30 cellular contexts compared by ENCODE assay signal in the genomic region with DNA sequence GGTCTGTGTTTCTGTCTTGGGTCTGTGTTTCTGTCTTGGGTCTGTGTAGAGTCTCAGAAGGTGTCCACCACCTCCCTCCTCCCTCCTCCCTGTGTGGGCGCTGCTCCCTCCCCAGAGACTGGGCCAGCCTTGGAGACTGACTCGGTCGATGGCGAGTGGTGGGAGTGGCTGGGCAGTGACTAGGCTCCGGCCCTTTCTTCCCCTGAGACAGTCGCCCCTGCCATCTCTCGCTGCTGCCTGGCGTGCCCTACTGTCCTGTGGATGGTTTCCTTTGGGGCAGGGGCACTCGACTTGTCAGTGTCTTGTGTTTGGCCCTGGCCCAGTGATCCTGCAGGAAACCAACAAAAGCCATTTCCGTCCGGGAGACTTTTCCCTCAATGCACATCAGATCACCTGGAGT.
DNase-seq lines count a peak whose midpoint lies in the region; ATAC-seq and TF ChIP-seq lines count a peak whose summit lies in the region.
"Had no signal": no experiment of that assay in that cellular context is flagged by ENCODE, and none has a peak within 500 bp of the region (broad histone marks: within the 10 kb centered on the region; RNA-seq: fewer than 3 reads in every experiment).

No MANE protein-coding gene starts in this region.

- H3K4me1 Mint-ChIP-seq in activated naive CD4-positive, alpha-beta T cell treated with anti-CD3 and anti-CD28 coated beads for 36 hours (ENCODE audit: low read depth), result no peaks in the 10 kb centered on the region
- H3K4me1 Mint-ChIP-seq in WTC11 (no peaks in the 10 kb centered on the region), H9 (peaks cover 0 to 7% of the 10 kb centered on the region in 2 experiments; a peak in 2 of 4 replicates)
- H3K4me1 Mint-ChIP-seq: stimulated activated memory B cell treated with anti-CD40 and anti-IgM and Interleukin-4, amounts not matched to agents 10 μg/mL and 1 μg/mL and 100 μg/mL, for 72 hours had no signal

- no peak overlapping the region for H3K56ac ChIP-seq in H9 (ENCODE audit: insufficient read length, low read depth, low read length)

- CTCF ChIA-PET in activated naive CD4-positive, alpha-beta T cell treated with anti-CD3 and anti-CD28 coated beads for 36 hours (lab: Charles Lee), result no interaction called here
- CTCF ChIA-PET in WTC11 (lab: Charles Lee), result no interaction called here

- no peak overlapping the region for H4K8ac ChIP-seq in H9 (replicated peaks; ENCODE audit: insufficient read length, low read depth, low read length)

- peaks cover 0 to 11% (median 4%) of the 10 kb centered on the region in 3 donors for H3K27me3 ChIP-seq in stomach
- no peaks in the 10 kb centered on the region for H3K27me3 ChIP-seq in H9 (ENCODE audit: insufficient read depth, low read length)
- H3K27me3 ChIP-seq: gastroesophageal sphincter had no signal

- no peak overlapping the region for H2AK5ac ChIP-seq in H9 (ENCODE audit: insufficient read length, low read length)

- H4K5ac ChIP-seq in H9 (ENCODE audit: insufficient read length, low read depth, low read length), result no peak overlapping the region

- H2AFZ ChIP-seq in H9 (ENCODE audit: low read length), result no peak overlapping the region

- ATAC-seq in WTC11, result no peak
- ATAC-seq: A549; activated CD8-positive, alpha-beta T cell treated with anti-CD3 and anti-CD28 coated beads, Interleukin-2, amount 10 ng/mL, durations not matched to agents 7 days and 5 days; gastroesophageal sphincter; left colon; Panc1 had no signal

- H3K4me1 ChIP-seq in stomach (peaks cover 0 to 28% (median 1%) of the 10 kb centered on the region in 4 donors), H9 (ENCODE audit: insufficient read depth, low read length) (no peaks in the 10 kb centered on the region)
- H3K4me1 ChIP-seq: A549, prostate gland had no signal

- H3K23ac ChIP-seq in H9 (ENCODE audit: insufficient read length, low read depth, low read length), result no peak overlapping the region

- H3K9ac ChIP-seq in H9 (ENCODE audit: extremely low read depth, insufficient read length, low read length), result no peak overlapping the region

- peak; percentile 1 for DNase-seq in activated naive CD4-positive, alpha-beta T cell treated with anti-CD3 and anti-CD28 coated beads for 36 hours
- DNase-seq in activated naive CD4-positive, alpha-beta T cell treated with Interleukin-2 at 50 U/mL for 16 hours, result no peak
- peak; percentile 6 for DNase-seq in WTC11 (ENCODE audit: low spot score)
- DNase-seq in mesenteric fat pad (ENCODE audit: low spot score), result peak; percentile 88
- DNase-seq in stomach, result peak; percentile 22
- DNase-seq in GM03348 (ENCODE audit: low spot score), result no peak
- no peak for DNase-seq in H9
- no peak for DNase-seq in substantia nigra (lab: John Stamatoyannopoulos, UW)
- DNase-seq: activated CD4-positive, alpha-beta T cell treated with anti-CD3 and anti-CD28 coated beads for 4 hours; activated CD8-positive, alpha-beta T cell treated with anti-CD3 and anti-CD28 coated beads, Interleukin-2, amount 10 ng/mL, durations not matched to agents 7 days and 5 days; activated gamma-delta T cell; activated T-cell treated with anti-CD3 and anti-CD28 coated beads, Interleukin-2, amount 50 U/mL, for 1 hour; CD4-positive, alpha-beta T cell; central memory CD4-positive, alpha-beta T cell; HFFc6; hippocampal formation; MV-4-11; NCI-H146; NCI-H226; NCI-H748 treated with DMSO at 0.1 percent for 48 hours; SIG-M5 had no signal

- H3K9me3 ChIP-seq in stomach, result no peaks in the 10 kb centered on the region
- no peaks in the 10 kb centered on the region for H3K9me3 ChIP-seq in H9 (ENCODE audit: control insufficient read depth, low read depth, low read length)
- H3K9me3 ChIP-seq: A549, gastroesophageal sphincter, prostate gland had no signal

- H3K79me1 ChIP-seq in H9 (ENCODE audit: insufficient read depth, low read depth, low read length, poor library complexity, severe bottlenecking), result no peaks in the 10 kb centered on the region

- no peak overlapping the region for H2BK20ac ChIP-seq in H9 (ENCODE audit: low read depth, low read length, poor library complexity, severe bottlenecking)

- H3K23me2 ChIP-seq in H9 (ENCODE audit: insufficient read length, low read depth, low read length, poor library complexity, severe bottlenecking), result no peaks in the 10 kb centered on the region

- no peaks in the 10 kb centered on the region for H3K79me2 ChIP-seq in H9 (ENCODE audit: insufficient read depth, low read length)

- no peak overlapping the region for H3K4ac ChIP-seq in H9 (ENCODE audit: low read depth, low read length)

- no peak overlapping the region for H2BK120ac ChIP-seq in H9 (ENCODE audit: low read depth, low read length, poor library complexity, severe bottlenecking)

- H2BK5ac ChIP-seq in H9 (ENCODE audit: insufficient read length, low read length), result no peak overlapping the region

- H4K20me1 ChIP-seq in H9 (ENCODE audit: control insufficient read depth, insufficient read depth, insufficient read length), result no peaks in the 10 kb centered on the region

- H2BK12ac ChIP-seq in H9 (ENCODE audit: insufficient read length, low read depth, low read length), result no peak overlapping the region

- no peak overlapping the region for H4K91ac ChIP-seq in H9 (ENCODE audit: insufficient read length, low read depth, low read length)

- H3K36me3 Mint-ChIP-seq in activated naive CD4-positive, alpha-beta T cell treated with anti-CD3 and anti-CD28 coated beads for 36 hours (ENCODE audit: low read depth), result no peaks in the 10 kb centered on the region
- H3K36me3 Mint-ChIP-seq in WTC11 (no peaks in the 10 kb centered on the region), H9 (ENCODE audit: insufficient read depth in 1 of 3, low read depth in 3 of 3) (no peaks in the 10 kb centered on the region)
- H3K36me3 Mint-ChIP-seq: IgD-negative memory B cell; stimulated activated memory B cell treated with anti-CD40 and anti-IgM and Interleukin-4, amounts not matched to agents 10 μg/mL and 1 μg/mL and 100 μg/mL, for 72 hours had no signal

- no peak overlapping the region for H3K18ac ChIP-seq in H9 (ENCODE audit: insufficient read length, low read depth, low read length)

- no peaks in the 10 kb centered on the region for H3K27me3 Mint-ChIP-seq in activated naive CD4-positive, alpha-beta T cell treated with anti-CD3 and anti-CD28 coated beads for 36 hours (ENCODE audit: low read depth)
- H3K27me3 Mint-ChIP-seq in WTC11 (ENCODE audit: low read depth), result no peaks in the 10 kb centered on the region
- peaks cover 3% of the 10 kb centered on the region for H3K27me3 Mint-ChIP-seq in H9 (ENCODE audit: low read depth)
- H3K27me3 Mint-ChIP-seq: CD4-positive, alpha-beta T cell; IgD-negative memory B cell had no signal

- POLR2A ChIA-PET in WTC11 (lab: Charles Lee), result no interaction called here

- no peak overlapping the region for H3K27ac Mint-ChIP-seq in activated naive CD4-positive, alpha-beta T cell treated with anti-CD3 and anti-CD28 coated beads for 36 hours
- H3K27ac Mint-ChIP-seq in WTC11 (no peak overlapping the region), H9 (peak overlapping the region in 1 of 3 experiments; percentile 91; a peak in 1 of 7 replicates)
- H3K27ac Mint-ChIP-seq: activated CD8-positive, alpha-beta T cell treated with anti-CD3 and anti-CD28 coated beads, Interleukin-2, amount 10 ng/mL, durations not matched to agents 7 days and 5 days; CD4-positive, alpha-beta T cell; dendritic cell treated with granulocyte-macrophage colony-stimulating factor and Interleukin-4, amounts not matched to agents 40 ng/mL and 50 ng/mL, for 4 days; HFFc6; IgD-negative memory B cell; stimulated activated memory B cell treated with anti-CD40 and anti-IgM and Interleukin-4, amounts not matched to agents 10 μg/mL and 1 μg/mL and 100 μg/mL, for 72 hours had no signal

- H3K27ac ChIP-seq in stomach (peak overlapping the region in 1 of 5 donors; percentile 90), H9 (ENCODE audit: insufficient read length, low read depth, low read length) (no peak overlapping the region), substantia nigra (ENCODE audit: low read depth, low read length, poor library complexity, severe bottlenecking) (no peak overlapping the region)
- H3K27ac ChIP-seq: A549, prostate gland had no signal

- H3K14ac ChIP-seq in H9 (ENCODE audit: insufficient read depth, low read length), result no peak overlapping the region

- no peak overlapping the region for H3K4me2 ChIP-seq in H9 (ENCODE audit: insufficient read depth, insufficient read length, low read length)
- H3K4me2 ChIP-seq: A549 had no signal

- no peak for TF ChIP-seq EP300 in stomach (IDR thresholded peaks at IDR 0.05)

- H3T11ph ChIP-seq in H9 (ENCODE audit: low read length), result no peak overlapping the region

- no peak overlapping the region for H3K4me3 Mint-ChIP-seq in activated naive CD4-positive, alpha-beta T cell treated with anti-CD3 and anti-CD28 coated beads for 36 hours
- no peak overlapping the region for H3K4me3 Mint-ChIP-seq in WTC11
- H3K4me3 Mint-ChIP-seq in H9, result no peak overlapping the region
- H3K4me3 Mint-ChIP-seq: activated CD8-positive, alpha-beta T cell treated with anti-CD3 and anti-CD28 coated beads, Interleukin-2, amount 10 ng/mL, durations not matched to agents 7 days and 5 days; CD4-positive, alpha-beta T cell; dendritic cell treated with granulocyte-macrophage colony-stimulating factor and Interleukin-4, amounts not matched to agents 40 ng/mL and 50 ng/mL, for 4 days; HFFc6; IgD-negative memory B cell; neural crest cell; stimulated activated memory B cell treated with anti-CD40 and anti-IgM and Interleukin-4, amounts not matched to agents 10 μg/mL and 1 μg/mL and 100 μg/mL, for 72 hours had no signal

- no peak for TF ChIP-seq CTCF in WTC11 (IDR thresholded peaks at IDR 0.05)
- no peak for TF ChIP-seq CTCF in stomach (IDR thresholded peaks at IDR 0.05)
- TF ChIP-seq CTCF in H9 (conservative IDR thresholded peaks at IDR 0.05), result no peak

- intact Hi-C loops in activated naive CD4-positive, alpha-beta T cell treated with anti-CD3 and anti-CD28 coated beads for 36 hours (cut with micrococcal nuclease), result no loop called here
- intact Hi-C loops in stomach (cut with DNase I; ENCODE audit: low total_unique reads), result no loop called here

- H3K4me3 ChIP-seq in stomach, result no peak overlapping the region
- H3K4me3 ChIP-seq: A549, gastroesophageal sphincter, prostate gland had no signal

- no peaks in the 10 kb centered on the region for H3K9me3 Mint-ChIP-seq in activated naive CD4-positive, alpha-beta T cell treated with anti-CD3 and anti-CD28 coated beads for 36 hours
- no peaks in the 10 kb centered on the region for H3K9me3 Mint-ChIP-seq in WTC11
- H3K9me3 Mint-ChIP-seq in H9, result no peaks in the 10 kb centered on the region; a peak in 2 of 5 replicates
- H3K9me3 Mint-ChIP-seq: CD4-positive, alpha-beta T cell; dendritic cell treated with granulocyte-macrophage colony-stimulating factor and Interleukin-4, amounts not matched to agents 40 ng/mL and 50 ng/mL, for 4 days; IgD-negative memory B cell; neural crest cell; stimulated activated memory B cell treated with anti-CD40 and anti-IgM and Interleukin-4, amounts not matched to agents 10 μg/mL and 1 μg/mL and 100 μg/mL, for 72 hours had no signal

- H3K36me3 ChIP-seq in stomach, result no peaks in the 10 kb centered on the region
- H3K36me3 ChIP-seq: gastroesophageal sphincter, prostate gland had no signal

- no peak for TF ChIP-seq POLR2A in stomach (IDR thresholded peaks at IDR 0.05)

- H2BK15ac ChIP-seq in H9 (ENCODE audit: low read depth, low read length), result no peak overlapping the region

- 52 to 70% (median 63%) methylated on average over 5 to 11 of the region's 11 CpGs for WGBS in stomach, 5 donors
- no CpG with 5 or more reads among the region's 11 CpGs for WGBS in H9 (ENCODE audit: extremely low coverage, insufficient read length, low lambda C conversion rate)

Comparison
In these comparisons a context has a peak if more than half of its experiments do, and no peak if none do; other contexts are left out.
1. DNase-seq: peak in activated naive CD4-positive, alpha-beta T cell treated with anti-CD3 and anti-CD28 coated beads for 36 hours (single experiment), WTC11 (single experiment), mesenteric fat pad (single experiment) and stomach (single experiment); none in activated naive CD4-positive, alpha-beta T cell treated with Interleukin-2 at 50 U/mL for 16 hours (single experiment), GM03348 (single experiment), H9 (single experiment) and substantia nigra (0 of 49).